20 cellular contexts compared by ENCODE assay signal in the genomic region with DNA sequence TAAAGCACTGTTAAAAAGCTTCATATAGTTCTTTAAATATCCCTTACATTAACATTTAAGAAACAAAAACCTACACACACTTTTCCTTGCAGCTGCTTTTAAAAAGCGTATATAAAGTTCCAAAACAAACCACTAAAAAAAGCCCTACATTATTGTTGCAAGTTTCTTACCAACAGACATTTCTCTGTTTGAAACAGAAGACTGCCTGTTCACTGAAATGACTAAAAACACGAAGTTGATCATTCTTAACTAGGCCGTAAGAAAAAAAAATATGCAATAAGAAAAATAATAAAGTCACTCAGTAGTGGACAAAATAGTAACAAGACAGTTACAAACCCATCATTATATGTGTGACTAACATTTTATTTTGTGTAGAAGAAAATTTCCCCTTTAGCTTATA. TPM values are rescaled to one million over a fixed set of nuclear protein-coding genes. Genes with fewer than 3 reads are reported as not detected.
DNase-seq lines count a peak whose midpoint lies in the region; ATAC-seq and TF ChIP-seq lines count a peak whose summit lies in the region.
"Had no signal": no experiment of that assay in that cellular context is flagged by ENCODE, and none has a peak within 500 bp of the region (broad histone marks: within the 10 kb centered on the region; RNA-seq: fewer than 3 reads in every experiment).

No MANE protein-coding gene starts in this region.

- no peak overlapping the region for H3K9ac ChIP-seq in OCI-LY1 (ENCODE audit: low read length)
- H3K9ac ChIP-seq: BLaER1 had no signal

- peaks cover 9% of the 10 kb centered on the region for H3K36me3 Mint-ChIP-seq in activated CD8-positive, alpha-beta memory T cell treated with anti-CD3 and anti-CD28 coated beads, Interleukin-2, amount 10 ng/mL, durations not matched to agents 7 days and 5 days

- H3K4me1 Mint-ChIP-seq in activated CD8-positive, alpha-beta memory T cell treated with anti-CD3 and anti-CD28 coated beads, Interleukin-2, amount 10 ng/mL, durations not matched to agents 7 days and 5 days = peaks cover 32% of the 10 kb centered on the region

- H3K4me3 Mint-ChIP-seq in activated CD8-positive, alpha-beta memory T cell treated with anti-CD3 and anti-CD28 coated beads, Interleukin-2, amount 10 ng/mL, durations not matched to agents 7 days and 5 days = peak overlapping the region; percentile 13
- H3K4me3 Mint-ChIP-seq: GM23338 had no signal

- DNase-seq in activated CD8-positive, alpha-beta memory T cell treated with anti-CD3 and anti-CD28 coated beads, Interleukin-2, amount 10 ng/mL, durations not matched to agents 7 days and 5 days = no peak
- DNase-seq in activated CD8-positive, alpha-beta memory T cell treated with anti-CD3 and anti-CD28 coated beads for 24 hours = no peak
- DNase-seq in dorsolateral prefrontal cortex = no peak
- no peak for DNase-seq in substantia nigra (lab: John Stamatoyannopoulos, UW)
- DNase-seq in middle frontal gyrus (ENCODE audit: extremely low spot score, low spot score) = no peak
- DNase-seq in dermis blood vessel endothelial cell = no peak
- DNase-seq in Right ventricle myocardium inferior (ENCODE audit: missing footprints) = no peak
- DNase-seq: EL; NCI-H1436 treated with DMSO at 0.1 percent for 48 hours; NCI-H2081 treated with DMSO at 0.1 percent for 48 hours; NCI-H2227 treated with DMSO at 0.1 percent for 48 hours; NCI-H526; NK-92 treated with Interleukin-12 subunit alpha and Interleukin-12 subunit beta, amount 100 ng/mL, for 24 hours; PC-3 had no signal

- no peaks in the 10 kb centered on the region for H3K9me3 Mint-ChIP-seq in activated CD8-positive, alpha-beta memory T cell treated with anti-CD3 and anti-CD28 coated beads, Interleukin-2, amount 10 ng/mL, durations not matched to agents 7 days and 5 days (ENCODE audit: low read depth)
- H3K9me3 Mint-ChIP-seq: GM23338 had no signal

- H3K9me2 ChIP-seq in OCI-LY1 (ENCODE audit: low read depth, low read length) = no peaks in the 10 kb centered on the region

- H3F3A ChIP-seq in OCI-LY1 (ENCODE audit: insufficient read depth, low read length) = no peaks in the 10 kb centered on the region

- H3K27ac Mint-ChIP-seq in activated CD8-positive, alpha-beta memory T cell treated with anti-CD3 and anti-CD28 coated beads, Interleukin-2, amount 10 ng/mL, durations not matched to agents 7 days and 5 days = no peak overlapping the region
- H3K27ac Mint-ChIP-seq: GM23338 had no signal

- no peak overlapping the region for H2AFZ ChIP-seq in OCI-LY1 (ENCODE audit: low read length)
- H2AFZ ChIP-seq: GM23338 had no signal

- H4K20me1 ChIP-seq in OCI-LY1 (ENCODE audit: insufficient read depth, low read length) = no peaks in the 10 kb centered on the region
- H4K20me1 ChIP-seq: BLaER1 had no signal

- H3K27me3 ChIP-seq in OCI-LY1 (ENCODE audit: insufficient read depth, low read length) = no peaks in the 10 kb centered on the region
- no peaks in the 10 kb centered on the region for H3K27me3 ChIP-seq in dorsolateral prefrontal cortex
- H3K27me3 ChIP-seq: BLaER1 had no signal

- intact Hi-C loops in dorsolateral prefrontal cortex (cut with DNase I) (no loop called here), Right ventricle myocardium inferior (cut with DNase I) (no loop called here)

- CTCF ChIA-PET in activated CD8-positive, alpha-beta memory T cell treated with anti-CD3 and anti-CD28 coated beads, Interleukin-2, amount 10 ng/mL, durations not matched to agents 7 days and 5 days (lab: Charles Lee) = interaction anchor here (1.1 kb wide), 1 partner anchor 14 kb away, joined by 3 read pairs; no protein-coding TSS in a partner anchor

- no peaks in the 10 kb centered on the region for H3K9me3 ChIP-seq in OCI-LY1 (ENCODE audit: low read length)
- H3K9me3 ChIP-seq: BLaER1 had no signal

- H3K27me3 Mint-ChIP-seq in activated CD8-positive, alpha-beta memory T cell treated with anti-CD3 and anti-CD28 coated beads, Interleukin-2, amount 10 ng/mL, durations not matched to agents 7 days and 5 days = no peaks in the 10 kb centered on the region

- H3K79me2 ChIP-seq in OCI-LY1 (ENCODE audit: insufficient read depth, low read length) = peaks cover 4% of the 10 kb centered on the region; the same call in 1 of the 2 replicates

- H3K27ac ChIP-seq in OCI-LY1 (ENCODE audit: low read depth, low read length, poor library complexity, severe bottlenecking) (peak overlapping the region; percentile 72), dorsolateral prefrontal cortex (peak overlapping the region in 44 of 59 donors; percentile 2 to 79 (median 48)), substantia nigra (ENCODE audit: low read depth, low read length, poor library complexity, severe bottlenecking) (peak overlapping the region; percentile 18)
- H3K27ac ChIP-seq: 22Rv1, BLaER1, HL-60, SK-N-MC had no signal

- peak overlapping the region; percentile 43; the same call in 1 of the 2 replicates for H3K4me2 ChIP-seq in OCI-LY1 (ENCODE audit: low read length)
- H3K4me2 ChIP-seq: BLaER1, GM23338 had no signal

- H3K4me3 ChIP-seq in OCI-LY1 (ENCODE audit: low read depth, low read length, poor library complexity, severe bottlenecking) = no peak overlapping the region
- H3K4me3 ChIP-seq in dorsolateral prefrontal cortex = peak overlapping the region in 6 of 59 donors; percentile 3 to 20 (median 8)
- H3K4me3 ChIP-seq: BLaER1, GM23338, SK-N-MC had no signal

- no peaks in the 10 kb centered on the region for H3K36me3 ChIP-seq in OCI-LY1 (ENCODE audit: insufficient read depth, low read length)
- H3K36me3 ChIP-seq: BLaER1 had no signal

- TF ChIP-seq CTCF in OCI-LY1 (IDR thresholded peaks at IDR 0.05; ENCODE audit: low read length) (no peak), dorsolateral prefrontal cortex (IDR thresholded peaks at IDR 0.05 in 54 of 56, conservative IDR thresholded peaks at IDR 0.05 in 2 of 56; ENCODE audit: low read depth in 1 of 56, partially characterized antibody in 56 of 56) (no peak)

- peaks cover 48% of the 10 kb centered on the region for H3K4me1 ChIP-seq in OCI-LY1 (ENCODE audit: insufficient read depth, low read length, severe bottlenecking)
- H3K4me1 ChIP-seq: BLaER1 had no signal

- ATAC-seq in activated CD8-positive, alpha-beta memory T cell treated with anti-CD3 and anti-CD28 coated beads, Interleukin-2, amount 10 ng/mL, durations not matched to agents 7 days and 5 days = no peak
- ATAC-seq in Right ventricle myocardium inferior = no peak
- ATAC-seq: GM23338, PC-3 had no signal

RNA-seq across cellular contexts. Expression of gene KIF21A, which starts 37.3 kb away (rescaled TPM):
- 10 to 100 TPM; 22.8 to 33.6 TPM for total RNA-seq in activated CD8-positive, alpha-beta memory T cell treated with anti-CD3 and anti-CD28 coated beads, Interleukin-2, amount 10 ng/mL, durations not matched to agents 7 days and 5 days
- total RNA-seq in dorsolateral prefrontal cortex (100 to 1,000 TPM in 108 of 120 experiments, 10 to 100 TPM in 12; 71.2 to 177 (median 134) TPM), dermis blood vessel endothelial cell (8.3 and 13.6 TPM in 2 replicates), Right ventricle myocardium inferior (57.9 TPM)

Comparison
In these comparisons a context has a peak if more than half of its experiments do, and no peak if none do; other contexts are left out.
1. H3K27ac ChIP-seq: peak in every context shown above with its lines; median percentile 72 in OCI-LY1; 48 in dorsolateral prefrontal cortex; 18 in substantia nigra.